1 cellular context compared by ENCODE assay signal in genomic region chr1:187384504-187384903, GRCh38.
TF ChIP-seq lines count a peak whose summit lies in the region.

No MANE protein-coding gene starts in this region.

TF ChIP-seq in SK-N-SH, 30 proteins besides CTCF, POLR2A, EP300 and RAD21 (continued from another document):
- no peak for TF ChIP-seq ZBTB33 (IDR thresholded peaks at IDR 0.05; ENCODE audit: borderline replicate concordance, low read depth)
- TF ChIP-seq ELF1 (IDR thresholded peaks at IDR 0.05): no peak
- no peak for TF ChIP-seq MXI1 (IDR thresholded peaks at IDR 0.05; ENCODE audit: low read depth, low read length)
- no peak for TF ChIP-seq FOSL2 (IDR thresholded peaks at IDR 0.05; ENCODE audit: borderline replicate concordance, low read depth)
